Comparison of ENCODE assay signal across 18 cellular contexts in the genomic region with DNA sequence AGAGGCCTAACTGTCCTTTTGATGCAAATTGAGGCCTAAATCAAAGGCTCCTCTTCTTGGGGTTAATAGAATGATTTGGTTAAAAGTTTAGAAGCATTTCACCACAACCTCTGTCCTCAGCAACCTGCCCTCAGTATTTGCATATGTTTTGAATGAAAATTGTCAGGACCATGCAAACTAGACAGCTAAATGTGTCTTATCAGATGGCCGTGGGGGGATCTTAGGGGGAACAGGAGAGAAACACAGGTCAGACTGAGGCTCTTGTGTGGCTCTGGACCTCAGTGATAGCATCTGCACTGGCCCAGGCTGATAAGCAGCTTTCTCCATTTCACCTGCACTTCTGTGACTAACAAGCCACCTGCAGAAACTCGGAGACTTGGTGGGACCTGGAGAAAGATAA.
A peak's percentile ranks its signal among the peaks of the same experiment; 100 is the strongest.
DNase-seq lines count a peak whose midpoint lies in the region; ATAC-seq and TF ChIP-seq lines count a peak whose summit lies in the region.
"Had no signal": no experiment of that assay in that cellular context is flagged by ENCODE, and none has a peak within 500 bp of the region (broad histone marks: within the 10 kb centered on the region; RNA-seq: fewer than 3 reads in every experiment).

No MANE protein-coding gene starts in this region.

- H3K9me3 ChIP-seq in OCI-LY3 (ENCODE audit: insufficient read depth, low read length), result no peaks in the 10 kb centered on the region
- no peaks in the 10 kb centered on the region for H3K9me3 ChIP-seq in parathyroid adenoma (ENCODE audit: control insufficient read depth, low read length)
- H3K9me3 ChIP-seq: Peyer's patch, stomach, transverse colon had no signal

- peak; percentile 57 for ATAC-seq in GM18907 (IDR thresholded peaks at IDR 0.05; ENCODE audit: unreplicated experiment)
- peak; percentile 64 for ATAC-seq in HG02981 (IDR thresholded peaks at IDR 0.05; ENCODE audit: unreplicated experiment)
- no peak for ATAC-seq in GM21360 (IDR thresholded peaks at IDR 0.05; ENCODE audit: unreplicated experiment)
- ATAC-seq: GM23338 had no signal

- TF ChIP-seq CTCF in OCI-LY3 (IDR thresholded peaks at IDR 0.05; ENCODE audit: low read depth, low read length) (no peak), parathyroid adenoma (IDR thresholded peaks at IDR 0.05) (no peak)

- H3K4me1 ChIP-seq in OCI-LY3 (ENCODE audit: low read length) (peaks cover 72% of the 10 kb centered on the region), parathyroid adenoma (no peaks in the 10 kb centered on the region)
- H3K4me1 ChIP-seq: Peyer's patch, transverse colon had no signal

- H3K4me2 ChIP-seq in OCI-LY3 (ENCODE audit: low read length) (peak overlapping the region; percentile 45), parathyroid adenoma (ENCODE audit: low read length) (no peak overlapping the region)
- H3K4me2 ChIP-seq: GM23338 had no signal

- H3K36me3 ChIP-seq in OCI-LY3 (replicated peaks; ENCODE audit: low read depth, low read length) (no peaks in the 10 kb centered on the region), parathyroid adenoma (ENCODE audit: control insufficient read depth, insufficient read depth, low read length) (no peaks in the 10 kb centered on the region)
- H3K36me3 ChIP-seq: Peyer's patch, stomach, transverse colon had no signal

- H2AFZ ChIP-seq in OCI-LY3 (ENCODE audit: low read depth, low read length) (peak overlapping the region; percentile 41; the same call in 1 of the 2 replicates), parathyroid adenoma (peak overlapping the region; percentile 15)
- H2AFZ ChIP-seq: GM23338 had no signal

- DNase-seq in activated CD4-positive, alpha-beta T cell treated with anti-CD3 and anti-CD28 coated beads, Interleukin-2, amount 50 U/mL, for 48 hours, result no peak
- DNase-seq in DMS 273 treated with DMSO at 0.1 percent for 48 hours (lab: John Stamatoyannopoulos, UW), result no peak
- DNase-seq: activated gamma-delta T cell treated with Interleukin-2 at 50 U/mL for 16 hours; activated T-cell treated with anti-CD3 and anti-CD28 coated beads, Interleukin-2, amount 50 U/mL, for 24 hours; HFFc6; IMR-90; kidney glomerular epithelial cell; NCI-H1417 treated with DMSO at 0.1 percent for 48 hours; Peyer's patch; SIG-M5; stomach; transverse colon had no signal

- H3K9ac ChIP-seq in OCI-LY3 (ENCODE audit: low read length) (peak overlapping the region; percentile 32; the same call in 1 of the 2 replicates), parathyroid adenoma (no peak overlapping the region)

- H3K27ac ChIP-seq in OCI-LY3 (ENCODE audit: low read length) (peak overlapping the region; percentile 62), parathyroid adenoma (no peak overlapping the region)
- H3K27ac ChIP-seq: Peyer's patch, stomach, transverse colon had no signal

- H3K27me3 ChIP-seq in OCI-LY3 (ENCODE audit: low read depth, low read length) (no peaks in the 10 kb centered on the region), parathyroid adenoma (ENCODE audit: control insufficient read depth, insufficient read depth, low read length) (no peaks in the 10 kb centered on the region)
- H3K27me3 ChIP-seq: Peyer's patch, stomach, transverse colon had no signal

- no peaks in the 10 kb centered on the region for H4K20me1 ChIP-seq in OCI-LY3 (ENCODE audit: insufficient read depth, low read length)

- H3K4me3 ChIP-seq in OCI-LY3 (ENCODE audit: low read length), result no peak overlapping the region
- H3K4me3 ChIP-seq in parathyroid adenoma (ENCODE audit: low read depth, low read length), result no peak overlapping the region
- H3K4me3 ChIP-seq: GM23338, Peyer's patch, stomach, transverse colon had no signal

- H3K79me2 ChIP-seq in OCI-LY3 (ENCODE audit: low read length) (no peaks in the 10 kb centered on the region), parathyroid adenoma (no peaks in the 10 kb centered on the region)
